1 cellular context compared by ENCODE assay signal in genomic region chr7:103679156-103680132, GRCh38.
TF ChIP-seq lines count a peak whose summit lies in the region.

No MANE protein-coding gene starts in this region.

TF ChIP-seq in IMR-90, 13 proteins besides CTCF, POLR2A, EP300 and RAD21:
- TF ChIP-seq ELK1 (IDR thresholded peaks at IDR 0.05; ENCODE audit: borderline replicate concordance, low read depth, low read length) (no peak), RCOR1 (IDR thresholded peaks at IDR 0.05; ENCODE audit: insufficient replicate concordance, low read length) (no peak)
